10 cellular contexts compared by ENCODE assay signal in genomic region chr15:99842071-99842470, GRCh38.
"Had no signal": no experiment of that assay in that cellular context is flagged by ENCODE, and none has a peak within 500 bp of the region (broad histone marks: within the 10 kb centered on the region; RNA-seq: fewer than 3 reads in every experiment).

No MANE protein-coding gene starts in this region.

- DNase-seq: activated CD8-positive, alpha-beta memory T cell treated with anti-CD3 and anti-CD28 coated beads for 24 hours; activated gamma-delta T cell; adrenal gland; foreskin melanocyte; left ventricle myocardium inferior; naive thymus-derived CD8-positive, alpha-beta T cell; stimulated activated CD4-positive, alpha-beta T cell treated with anti-CD3 and anti-CD28 coated beads, Interleukin-12 subunit alpha, Interleukin-12 subunit beta, amount 100 ng/mL, for 4 hours; transverse colon had no signal

- H3K4me1 Mint-ChIP-seq: memory B cell; stimulated activated memory B cell treated with anti-CD40 and anti-IgM and Interleukin-4, amounts not matched to agents 10 μg/mL and 1 μg/mL and 100 μg/mL, for 72 hours had no signal

- ATAC-seq: naive thymus-derived CD8-positive, alpha-beta T cell; stimulated activated memory B cell treated with anti-CD40 and anti-IgM and Interleukin-4, amounts not matched to agents 10 μg/mL and 1 μg/mL and 100 μg/mL, for 72 hours had no signal

- H3K9me3 Mint-ChIP-seq: memory B cell; naive thymus-derived CD8-positive, alpha-beta T cell; stimulated activated memory B cell treated with anti-CD40 and anti-IgM and Interleukin-4, amounts not matched to agents 10 μg/mL and 1 μg/mL and 100 μg/mL, for 72 hours had no signal

- H3K27me3 Mint-ChIP-seq: memory B cell; naive thymus-derived CD8-positive, alpha-beta T cell; stimulated activated memory B cell treated with anti-CD40 and anti-IgM and Interleukin-4, amounts not matched to agents 10 μg/mL and 1 μg/mL and 100 μg/mL, for 72 hours had no signal

- H3K4me3 Mint-ChIP-seq: memory B cell; naive thymus-derived CD8-positive, alpha-beta T cell; stimulated activated memory B cell treated with anti-CD40 and anti-IgM and Interleukin-4, amounts not matched to agents 10 μg/mL and 1 μg/mL and 100 μg/mL, for 72 hours had no signal

- H3K27ac Mint-ChIP-seq: memory B cell; naive thymus-derived CD8-positive, alpha-beta T cell; stimulated activated memory B cell treated with anti-CD40 and anti-IgM and Interleukin-4, amounts not matched to agents 10 μg/mL and 1 μg/mL and 100 μg/mL, for 72 hours had no signal
